ENCODE assay signal across 8 cellular contexts in genomic region chr10:96129387-96130325, GRCh38. TPM values are rescaled to one million over a fixed set of nuclear protein-coding genes. Genes with fewer than 3 reads are reported as not detected.
DNase-seq lines count a peak whose midpoint lies in the region; ATAC-seq, FAIRE-seq and TF ChIP-seq lines count a peak whose summit lies in the region.

TSS of gene ZNF518A (plus strand) at chr10:96130297. CDS start at chr10:96156323, 26,026 bp downstream.

- H3K27me3 Mint-ChIP-seq in central memory CD8-positive, alpha-beta T cell, result peaks cover 41% of the 10 kb centered on the region

- dilution Hi-C loops in keratinocyte (cut with MboI; ENCODE audit: extremely low pct_ligation_motif_present, low sequenced_read_pairs), result no loop called here

- H3K36me3 Mint-ChIP-seq in central memory CD8-positive, alpha-beta T cell (ENCODE audit: insufficient read depth), result peaks cover 37% of the 10 kb centered on the region

- peak within 1 kb of the TSS; percentile 84 for H3K4me2 ChIP-seq in keratinocyte (ENCODE audit: control insufficient read depth, extremely low read depth, insufficient read depth, low read depth, low read length)

- peak within 1 kb of the TSS; percentile 95 for H3K9ac ChIP-seq in keratinocyte (ENCODE audit: control insufficient read depth, extremely low read depth, insufficient read depth, low read length)

- H3K36me3 ChIP-seq in keratinocyte (ENCODE audit: control insufficient read depth in 2 of 2, extremely low read depth in 1 of 2, insufficient read depth in 2 of 2, low read length in 2 of 2), result peaks cover 0 to 8% of the 10 kb centered on the region in 2 experiments

- H3K4me1 ChIP-seq in keratinocyte (ENCODE audit: control insufficient read depth, extremely low read depth, insufficient read depth, low read length), result peaks cover 12% of the 10 kb centered on the region

- peaks cover 8% of the 10 kb centered on the region for H3K4me1 Mint-ChIP-seq in central memory CD8-positive, alpha-beta T cell

- TF ChIP-seq CTCF in AG09309 (IDR thresholded peaks at IDR 0.05; ENCODE audit: control insufficient read depth, insufficient read depth, low read depth, low read length, missing control alignments) (no peak), keratinocyte (optimal IDR thresholded peaks at IDR 0.05 in 1 of 3, IDR thresholded peaks at IDR 0.05 in 1 of 3, conservative IDR thresholded peaks at IDR 0.05 in 1 of 3; ENCODE audit: extremely low read depth in 1 of 3, insufficient read depth in 2 of 3, low read length in 3 of 3) (no peak)

- peak within 1 kb of the TSS; percentile 98 for H3K27ac ChIP-seq in keratinocyte (ENCODE audit: control insufficient read depth, insufficient read depth, low read length)

- H3K4me3 ChIP-seq in AG09309 (ENCODE audit: control insufficient read depth, low read depth, low read length) (peak within 1 kb of the TSS; percentile 82), keratinocyte (ENCODE audit: control insufficient read depth in 2 of 3, extremely low read depth in 1 of 3, insufficient read depth in 2 of 3, low read depth in 1 of 3, low read length in 3 of 3) (peak within 1 kb of the TSS; percentile 60 to 96 (median 88))

- H3K9me1 ChIP-seq in keratinocyte (ENCODE audit: control insufficient read depth, extremely low read depth, insufficient read depth, low read length), result no peaks in the 10 kb centered on the region

- DNase-seq in AG09309 (ENCODE audit: low read depth) (peak; percentile 97), NCI-H226 (peak; percentile 95), keratinocyte (ENCODE audit: low read depth, low spot score) (peak; percentile 38)
- peak; percentile 86 to 89 for DNase-seq in central memory CD8-positive, alpha-beta T cell (ENCODE audit: low spot score in 2 of 2)
- peak; percentile 78 to 85 (median 79) for DNase-seq in stimulated activated CD4-positive, alpha-beta T cell treated with anti-CD3 and anti-CD28 coated beads, Interleukin-12 subunit alpha, Interleukin-12 subunit beta, amount 100 ng/mL, for 48 hours (ENCODE audit: low read depth in 2 of 3, low spot score in 1 of 3)

- no peaks in the 10 kb centered on the region for H3K9me3 ChIP-seq in keratinocyte (ENCODE audit: control insufficient read depth, low read depth, low read length)

- H3K9me3 Mint-ChIP-seq in central memory CD8-positive, alpha-beta T cell, result no peaks in the 10 kb centered on the region

- no peaks in the 10 kb centered on the region for H4K20me1 ChIP-seq in keratinocyte (ENCODE audit: control insufficient read depth, extremely low read depth, insufficient read depth, low read length)

- ATAC-seq in HG03175 (IDR thresholded peaks at IDR 0.05; ENCODE audit: unreplicated experiment), result peak; percentile 81
- peak; percentile 85 to 92 for ATAC-seq in activated CD4-positive, CD25-positive, alpha-beta regulatory T cell treated with anti-CD3 and anti-CD28 coated beads, Interleukin-2, amount 50 U/mL, for 24 hours
- peak; percentile 81 for ATAC-seq in central memory CD8-positive, alpha-beta T cell (replicated peaks; ENCODE audit: extremely low read depth, poor library complexity, severe bottlenecking)

- TF ChIP-seq POLR2A in GM18951 (IDR thresholded peaks at IDR 0.05; ENCODE audit: extremely low read depth, insufficient read depth, insufficient read length), result peak; percentile 87

- H3K79me2 ChIP-seq in keratinocyte (ENCODE audit: control insufficient read depth, insufficient read depth, low read length), result peaks cover 9% of the 10 kb centered on the region

- in situ Hi-C loops in GM18951 (cut with MboI; ENCODE audit: low sequenced_read_pairs, unreplicated experiment), result loop anchor here (10.0 kb wide), 1 partner anchor 375 kb away; the partner anchor contains the start of gene ENTPD1

- H2AFZ ChIP-seq in keratinocyte (ENCODE audit: control insufficient read depth, low read length), result peak within 1 kb of the TSS; percentile 98

- no peaks in the 10 kb centered on the region for H3K27me3 ChIP-seq in keratinocyte (ENCODE audit: control insufficient read depth, extremely low read depth, insufficient read depth, low read length)

- peak; percentile 84 for FAIRE-seq in keratinocyte (lab: Jason Lieb, UNC)

- peak within 1 kb of the TSS; percentile 91 for H3K4me3 Mint-ChIP-seq in central memory CD8-positive, alpha-beta T cell

- peak within 1 kb of the TSS; percentile 99 for H3K27ac Mint-ChIP-seq in central memory CD8-positive, alpha-beta T cell (ENCODE audit: low read depth)

RNA-seq across cellular contexts. Expression of gene ZNF518A, which starts in this region (rescaled TPM):
- 4.7 to 10.0 TPM (median 6.4 TPM) in 3 replicates for polyA plus RNA-seq in keratinocyte
- 9.5 TPM for polyA plus RNA-seq in keratinocyte (2011; ENCODE audit: low read depth)
- 2.3 and 4.2 TPM in 2 replicates for polyA plus RNA-seq in keratinocyte (2011; cell fraction: cytosol; rRNA removed)
- 12.4 and 15.5 TPM in 2 replicates for polyA plus RNA-seq in keratinocyte (2011; cell fraction: nucleus; rRNA removed)
- polyA plus RNA-seq in keratinocyte (2012; ENCODE audit: low replicate concordance), result 5.2 and 5.6 TPM in 2 replicates
- polyA minus RNA-seq in keratinocyte, result 1.5 to 17.9 TPM (median 9.0 TPM) in 3 replicates
- polyA minus RNA-seq in keratinocyte (2011; cell fraction: cytosol; rRNA and poly(A)+ RNA removed), result 8.2 TPM
- polyA minus RNA-seq in keratinocyte (2011; cell fraction: nucleus; rRNA and poly(A)+ RNA removed), result 16.7 and 34.0 TPM in 2 replicates

Comparison
In these comparisons a context has a peak if more than half of its experiments do, and no peak if none do; other contexts are left out.
1. Peak in every context shown above with its lines: DNase-seq, ATAC-seq, H3K4me3 ChIP-seq and H3K27ac ChIP-seq.
2. DNase-seq: peak in every context shown above with its lines; median percentile 97 in AG09309; 95 in NCI-H226; 88 in central memory CD8-positive, alpha-beta T cell; 79 in stimulated activated CD4-positive, alpha-beta T cell treated with anti-CD3 and anti-CD28 coated beads, Interleukin-12 subunit alpha, Interleukin-12 subunit beta, amount 100 ng/mL, for 48 hours; 38 in keratinocyte.